In the genomic region with DNA sequence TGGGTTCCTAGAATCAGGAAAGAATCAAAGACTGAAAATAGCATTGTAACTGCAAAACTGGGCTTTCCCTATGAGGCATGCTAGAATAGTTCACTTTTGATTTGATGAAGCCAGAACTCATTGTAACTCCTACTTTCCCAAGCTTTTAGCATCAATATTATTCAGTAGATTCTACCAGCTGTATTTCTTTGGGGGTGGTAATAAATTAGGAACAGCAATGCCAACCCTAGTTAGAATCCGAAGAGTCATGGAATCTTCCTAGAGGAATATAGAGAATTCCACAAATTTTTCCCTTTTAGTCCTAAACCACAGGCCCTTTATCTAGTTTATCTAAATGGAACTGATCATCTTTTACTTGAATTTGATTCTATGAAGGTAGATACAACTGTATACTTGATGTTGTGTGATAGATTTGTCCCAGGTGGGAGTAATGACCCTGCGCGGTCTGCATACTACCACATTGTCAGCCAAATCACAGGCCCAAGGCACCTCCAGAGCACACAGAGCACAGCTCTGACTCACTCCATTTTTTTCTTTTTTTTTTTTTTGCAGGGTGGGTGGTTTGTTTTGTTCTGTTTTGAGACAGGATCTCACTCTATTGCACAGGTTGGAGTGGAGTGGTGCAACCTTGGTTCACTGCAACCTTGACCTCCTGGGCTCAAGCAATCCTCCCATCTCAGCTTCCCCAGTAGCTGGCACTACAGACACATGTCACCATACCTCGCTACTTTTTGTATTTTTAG, we compare ENCODE assay signal across 11 cellular contexts.
A peak's percentile ranks its signal among the peaks of the same experiment; 100 is the strongest.
DNase-seq lines count a peak whose midpoint lies in the region; ATAC-seq and TF ChIP-seq lines count a peak whose summit lies in the region.
"Had no signal": no experiment of that assay in that cellular context is flagged by ENCODE, and none has a peak within 500 bp of the region (broad histone marks: within the 10 kb centered on the region; RNA-seq: fewer than 3 reads in every experiment).

No MANE protein-coding gene starts in this region.

- H3K79me2 ChIP-seq in ACC112 (ENCODE audit: control insufficient read depth, insufficient read depth, low read length, unreplicated experiment), result no peaks in the 10 kb centered on the region

- peak overlapping the region; percentile 19; the same call in 1 of the 2 replicates for H3K4me3 ChIP-seq in ACC112 (ENCODE audit: low read depth, low read length)
- no peak overlapping the region for H3K4me3 ChIP-seq in fibroblast of pulmonary artery (replicated peaks; ENCODE audit: low read depth, low read length)
- H3K4me3 ChIP-seq in WERI-Rb-1 (ENCODE audit: low read depth, low read length), result no peak overlapping the region
- H3K4me3 ChIP-seq: BLaER1 had no signal

- peak overlapping the region; percentile 97 for H3K27ac ChIP-seq in ACC112 (ENCODE audit: low read depth, low read length)
- H3K27ac ChIP-seq in WERI-Rb-1, result no peak overlapping the region
- H3K27ac ChIP-seq: BLaER1 had no signal

- peaks cover 54% of the 10 kb centered on the region for H3K4me1 ChIP-seq in ACC112 (ENCODE audit: control insufficient read depth, insufficient read depth, low read length, unreplicated experiment)
- H3K4me1 ChIP-seq: BLaER1 had no signal

- no peak for TF ChIP-seq CTCF in fibroblast of pulmonary artery (IDR thresholded peaks at IDR 0.05; ENCODE audit: low read length, missing control alignments)
- TF ChIP-seq CTCF in WERI-Rb-1 (IDR thresholded peaks at IDR 0.05; ENCODE audit: low read depth, low read length), result no peak

- H2AFZ ChIP-seq in ACC112 (ENCODE audit: low read length, unreplicated experiment), result peak overlapping the region; percentile 81

- DNase-seq in HS-27A (ENCODE audit: low read depth) (peak; percentile 64), fibroblast of pulmonary artery (ENCODE audit: low read depth) (peak; percentile 83), DMS 273 treated with DMSO at 0.1 percent for 48 hours (lab: John Stamatoyannopoulos, UW) (no peak), WERI-Rb-1 (no peak), superior temporal gyrus (ENCODE audit: extremely low spot score) (no peak)
- DNase-seq: cortex of kidney, NCI-H446 treated with DMSO at 0.1 percent for 48 hours had no signal

- H3K36me3 ChIP-seq in ACC112 (ENCODE audit: insufficient read depth, low read length) (no peaks in the 10 kb centered on the region), WERI-Rb-1 (no peaks in the 10 kb centered on the region)
- H3K36me3 ChIP-seq: BLaER1 had no signal

- no peaks in the 10 kb centered on the region for H3K27me3 ChIP-seq in ACC112 (ENCODE audit: insufficient read depth, low read length)
- H3K27me3 ChIP-seq in WERI-Rb-1 (ENCODE audit: insufficient read depth, low read depth, severe bottlenecking), result no peaks in the 10 kb centered on the region
- H3K27me3 ChIP-seq: BLaER1 had no signal

- ATAC-seq in GM19023 (IDR thresholded peaks at IDR 0.05; ENCODE audit: unreplicated experiment) (peak; percentile 48), GM19324 (IDR thresholded peaks at IDR 0.05; ENCODE audit: low FRiP score, unreplicated experiment) (no peak)

- peaks cover 9% of the 10 kb centered on the region for H3K9me3 ChIP-seq in WERI-Rb-1 (ENCODE audit: severe bottlenecking)

Comparison
In these comparisons a context has a peak if more than half of its experiments do, and no peak if none do; other contexts are left out.
1. DNase-seq: peak in HS-27A (single experiment) and fibroblast of pulmonary artery (single experiment); none in DMS 273 treated with DMSO at 0.1 percent for 48 hours (single experiment), WERI-Rb-1 (single experiment) and superior temporal gyrus (single experiment).